Comparison of ENCODE assay signal across 19 cellular contexts in genomic region chr3:155516439-155516838, GRCh38.
DNase-seq lines count a peak whose midpoint lies in the region; ATAC-seq, FAIRE-seq and TF ChIP-seq lines count a peak whose summit lies in the region.
"Had no signal": no experiment of that assay in that cellular context is flagged by ENCODE, and none has a peak within 500 bp of the region (broad histone marks: within the 10 kb centered on the region; RNA-seq: fewer than 3 reads in every experiment).

No MANE protein-coding gene starts in this region.

- DNase-seq in GM12891 (ENCODE audit: insufficient read length, low spot score) (no peak), OCI-LY7 (ENCODE audit: low spot score) (peak; percentile 11), GM12878 (ENCODE audit: low read depth, low spot score) (no peak), BE2C (no peak), posterior vena cava (ENCODE audit: low spot score) (no peak)
- DNase-seq: 8988T; ACHN; Caco-2; Calu3; CD4-positive, alpha-beta T cell; CD8-positive, alpha-beta T cell; DMS79 treated with DMSO at 0.1 percent for 48 hours; GF-D8 had no signal

- H3K4me2 ChIP-seq in OCI-LY7 (ENCODE audit: low read length) (no peak overlapping the region), GM12878 (ENCODE audit: control insufficient read depth, insufficient read depth) (no peak overlapping the region)
- H3K4me2 ChIP-seq: BLaER1 treated with 17β-estradiol and CSF1 and Interleukin-3, amounts not matched to agents 10 nM and 100 nM had no signal

- FAIRE-seq in GM12891 (lab: Jason Lieb, UNC) (no peak), GM12878 (lab: Jason Lieb, UNC) (no peak)
- FAIRE-seq: A204.1, D721Med, G401.6 had no signal

- no peak for TF ChIP-seq RAD21 in GM12878 (IDR thresholded peaks at IDR 0.05; ENCODE audit: insufficient read depth, low read depth, low read length)

- WGBS in GM12878 (ENCODE audit: insufficient coverage, insufficient replicate concordance, low lambda C conversion rate, missing lambda C conversion rate): 19% methylated on average over 2 of the region's 2 CpGs

- no peaks in the 10 kb centered on the region for H3K27me3 ChIP-seq in GM12878 (replicated peaks in 1 of 2; ENCODE audit: control insufficient read depth in 2 of 2, insufficient read depth in 2 of 2, low read length in 1 of 2)
- no peaks in the 10 kb centered on the region for H3K27me3 ChIP-seq in BE2C
- H3K27me3 ChIP-seq: BLaER1 treated with 17β-estradiol and CSF1 and Interleukin-3, amounts not matched to agents 10 nM and 100 nM had no signal

- no peaks in the 10 kb centered on the region for H3K9me3 ChIP-seq in OCI-LY7 (ENCODE audit: low read length)
- H3K9me3 ChIP-seq in GM12878 (replicated peaks; ENCODE audit: control insufficient read depth, insufficient read depth, low read length): peaks cover 1% of the 10 kb centered on the region; the same call in 1 of the 3 replicates
- H3K9me3 ChIP-seq in BE2C: no peaks in the 10 kb centered on the region
- H3K9me3 ChIP-seq: Caco-2 had no signal

- POLR2A ChIA-PET in OCI-LY7 (lab: Charles Lee): no interaction called here
- POLR2A ChIA-PET in GM12878 (lab: Charles Lee): no interaction called here

- CTCF ChIA-PET in OCI-LY7 (lab: Charles Lee; ENCODE audit: unreplicated experiment): no interaction called here
- CTCF ChIA-PET in GM12878 (lab: Yijun Ruan, JAX): no interaction called here

- ATAC-seq in GM12878: no peak
- no peak for ATAC-seq in GM18909 (IDR thresholded peaks at IDR 0.05; ENCODE audit: poor library complexity, unreplicated experiment)
- ATAC-seq: CD8-positive, alpha-beta T cell had no signal

- H4K20me1 ChIP-seq in OCI-LY7 (ENCODE audit: insufficient read depth, low read length): no peaks in the 10 kb centered on the region
- H4K20me1 ChIP-seq in GM12878 (ENCODE audit: control insufficient read depth, insufficient read depth): no peaks in the 10 kb centered on the region
- H4K20me1 ChIP-seq: BLaER1 treated with 17β-estradiol and CSF1 and Interleukin-3, amounts not matched to agents 10 nM and 100 nM had no signal

- BruUV-seq in OCI-LY7 (replicated peaks; lab: Mats Ljungman, UMichigan) (no TSS peak), GM12878 (replicated peaks; lab: Mats Ljungman, UMichigan) (no TSS peak)

- in situ Hi-C loops in GM12878 (cut with MboI): no loop called here

- no peak overlapping the region for H3K9ac ChIP-seq in GM12878 (ENCODE audit: control insufficient read depth, insufficient read depth, low read length)
- H3K9ac ChIP-seq: BLaER1 treated with 17β-estradiol and CSF1 and Interleukin-3, amounts not matched to agents 10 nM and 100 nM had no signal

- H3K27ac ChIP-seq in OCI-LY7 (ENCODE audit: low read depth, low read length, poor library complexity, severe bottlenecking): no peak overlapping the region
- H3K27ac ChIP-seq in GM12878 (ENCODE audit: control insufficient read depth, insufficient read depth): no peak overlapping the region
- H3K27ac ChIP-seq: BLaER1 treated with 17β-estradiol and CSF1 and Interleukin-3, amounts not matched to agents 10 nM and 100 nM; C4-2B had no signal

- H3K4me3 ChIP-seq in OCI-LY7 (ENCODE audit: low read depth, low read length, poor library complexity, severe bottlenecking) (no peak overlapping the region), GM12878 (no peak overlapping the region), BE2C (ENCODE audit: low read depth, low read length) (no peak overlapping the region)
- H3K4me3 ChIP-seq: BLaER1 treated with 17β-estradiol and CSF1 and Interleukin-3, amounts not matched to agents 10 nM and 100 nM had no signal

- RAD21 ChIA-PET in GM12878 (lab: Charles Lee; ENCODE audit: unreplicated experiment): no interaction called here

- intact Hi-C loops in OCI-LY7 (cut with micrococcal nuclease; ENCODE audit: unreplicated experiment) (no loop called here), GM12878 (cut with micrococcal nuclease; ENCODE audit: unreplicated experiment) (loop anchor here (5.0 kb wide), 1 partner anchor 36 kb away; no protein-coding TSS in a partner anchor), posterior vena cava (cut with DNase I) (no loop called here)

- TF ChIP-seq CTCF in OCI-LY7 (conservative IDR thresholded peaks at IDR 0.05; ENCODE audit: low read length) (no peak), GM12878 (IDR thresholded peaks at IDR 0.05 in 2 of 3, conservative IDR thresholded peaks at IDR 0.05 in 1 of 3; ENCODE audit: control insufficient read depth in 2 of 3, extremely low read depth in 1 of 3, insufficient read depth in 1 of 3, low read depth in 3 of 3, low read length in 3 of 3) (no peak), BE2C (IDR thresholded peaks at IDR 0.05; ENCODE audit: low read depth, low read length) (no peak)

- SMC1A ChIA-PET in GM12878 (lab: Charles Lee; ENCODE audit: uncharacterized antibody, unreplicated experiment): no interaction called here

- H3K36me3 ChIP-seq in OCI-LY7 (ENCODE audit: insufficient read depth, low read length): no peaks in the 10 kb centered on the region
- no peaks in the 10 kb centered on the region for H3K36me3 ChIP-seq in GM12878 (ENCODE audit: control insufficient read depth in 2 of 2, insufficient read depth in 2 of 2, low read length in 1 of 2)
- no peaks in the 10 kb centered on the region for H3K36me3 ChIP-seq in BE2C

- H3K4me1 ChIP-seq in OCI-LY7 (ENCODE audit: insufficient read depth, low read length, poor library complexity, severe bottlenecking): peaks cover 17% of the 10 kb centered on the region
- no peaks in the 10 kb centered on the region for H3K4me1 ChIP-seq in GM12878 (ENCODE audit: control insufficient read depth, insufficient read depth, low read length)
- no peaks in the 10 kb centered on the region for H3K4me1 ChIP-seq in BE2C
- H3K4me1 ChIP-seq: Caco-2 had no signal

- H2AFZ ChIP-seq in OCI-LY7 (ENCODE audit: low read length) (no peak overlapping the region), GM12878 (ENCODE audit: control insufficient read depth, low read depth, low read length) (no peak overlapping the region)

- no peaks in the 10 kb centered on the region for H3K79me2 ChIP-seq in OCI-LY7 (ENCODE audit: insufficient read depth, low read depth, low read length)
- no peaks in the 10 kb centered on the region for H3K79me2 ChIP-seq in GM12878 (ENCODE audit: control insufficient read depth, insufficient read depth, low read length)

- TF ChIP-seq EP300 in GM12878 (IDR thresholded peaks at IDR 0.05; ENCODE audit: borderline replicate concordance in 1 of 2, control insufficient read depth in 1 of 2, low read depth in 2 of 2, low read length in 2 of 2): no peak

- TF ChIP-seq POLR2A in GM12891 (IDR thresholded peaks at IDR 0.05; ENCODE audit: low read depth, low read length) (no peak), GM12878 (IDR thresholded peaks at IDR 0.05; ENCODE audit: low read depth, low read length) (no peak)

- no peaks in the 10 kb centered on the region for H3K9me2 ChIP-seq in OCI-LY7 (ENCODE audit: insufficient read depth, low read length)

TF ChIP-seq in GM12891, 5 proteins besides CTCF, POLR2A, EP300 and RAD21:
- TF ChIP-seq POLR2AphosphoS5 (IDR thresholded peaks at IDR 0.05; ENCODE audit: low read depth, low read length): no peak
- no peak for TF ChIP-seq POU2F2 (IDR thresholded peaks at IDR 0.05; ENCODE audit: low read depth, low read length)
- peak; percentile 65 for TF ChIP-seq SPI1 (IDR thresholded peaks at IDR 0.05; ENCODE audit: low read depth, low read length)
TF ChIP-seq in GM12891: peak in this region for 1.

TF ChIP-seq in GM12878, 131 proteins besides CTCF, POLR2A, EP300 and RAD21:
- TF ChIP-seq SPI1 (IDR thresholded peaks at IDR 0.05; ENCODE audit: borderline replicate concordance, insufficient read depth, low read depth, low read length) (peak; percentile 54; the same call in 1 of the 2 replicates), SP1 (IDR thresholded peaks at IDR 0.05; ENCODE audit: low read depth, low read length) (no peak)
